Comparison of ENCODE assay signal across 3 cellular contexts in genomic region chr5:41532485-41532884, GRCh38. TPM values are rescaled to one million over a fixed set of nuclear protein-coding genes. Genes with fewer than 3 reads are reported as not detected.
"Had no signal": no experiment of that assay in that cellular context is flagged by ENCODE, and none has a peak within 500 bp of the region (broad histone marks: within the 10 kb centered on the region; RNA-seq: fewer than 3 reads in every experiment).

No MANE protein-coding gene starts in this region.

- H3K4me3 ChIP-seq: GM12878 had no signal

- ATAC-seq: GM12878 had no signal

- DNase-seq: GDM1, GF-D8 had no signal

RNA-seq across cellular contexts. Expression of gene PLCXD3, which starts 22.1 kb away (rescaled TPM):
- total RNA-seq: GM12878 had no signal
- polyA plus RNA-seq: GM12878 had no signal
